In the genomic region with DNA sequence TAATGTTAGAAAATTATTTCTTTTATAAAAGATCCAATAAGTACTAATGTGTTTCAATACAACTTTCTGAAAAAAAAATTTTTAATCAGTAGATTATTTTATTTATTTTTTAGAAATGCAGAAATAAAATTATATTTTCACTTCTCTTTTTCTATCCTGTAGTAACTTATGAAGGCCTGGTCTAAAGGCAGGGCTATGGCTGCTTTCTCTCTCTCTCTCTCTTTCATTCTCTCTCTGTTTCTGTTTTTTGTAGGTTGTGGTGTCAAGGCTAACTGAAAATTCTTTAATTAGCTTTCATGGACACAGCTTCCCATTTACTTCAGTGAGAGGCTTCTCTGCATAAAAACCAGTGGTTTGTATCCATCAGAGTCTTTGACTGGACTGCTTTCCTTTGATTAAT, we compare ENCODE assay signal across 22 cellular contexts. TPM values are rescaled to one million over a fixed set of nuclear protein-coding genes. Genes with fewer than 3 reads are reported as not detected.
DNase-seq lines count a peak whose midpoint lies in the region; ATAC-seq and TF ChIP-seq lines count a peak whose summit lies in the region.
"Had no signal": no experiment of that assay in that cellular context is flagged by ENCODE, and none has a peak within 500 bp of the region (broad histone marks: within the 10 kb centered on the region; RNA-seq: fewer than 3 reads in every experiment).

No MANE protein-coding gene starts in this region.

- no peak for DNase-seq in cardiac muscle cell (ENCODE audit: low read depth in 1 of 2, low spot score in 1 of 2)
- no peak for DNase-seq in cardiac septum (ENCODE audit: low spot score)
- DNase-seq in NOMO-1 treated with dmso at 0.1 percent for 144 hours (lab: John Stamatoyannopoulos, UW; ENCODE audit: unreplicated experiment) = peak; percentile 47
- no peak for DNase-seq in left cardiac atrium
- DNase-seq in activated effector memory CD4-positive, alpha-beta T cell treated with Interleukin-2 at 50 U/mL for 16 hours = no peak
- DNase-seq: 8988T; activated CD4-positive, alpha-beta memory T cell treated with anti-CD3 and anti-CD28 coated beads, Interleukin-2, amount 10 ng/mL, durations not matched to agents 7 days and 5 days; CD4-positive, alpha-beta memory T cell; EL; foreskin keratinocyte; NCI-H1092; NCI-H226; OCI-M1 had no signal

- H3K4me3 ChIP-seq in cardiac muscle cell = no peak overlapping the region
- H3K4me3 ChIP-seq: suprapubic skin had no signal

- no peaks in the 10 kb centered on the region for H3K9me3 ChIP-seq in cardiac muscle cell (ENCODE audit: low read depth)
- H3K9me3 ChIP-seq: suprapubic skin had no signal

- H3K36me3 ChIP-seq in cardiac muscle cell = peaks cover 17% of the 10 kb centered on the region
- H3K36me3 ChIP-seq: suprapubic skin had no signal

- intact Hi-C loops in cardiac septum (cut with DNase I) (no loop called here), left cardiac atrium (cut with DNase I) (no loop called here)

- H3K27ac ChIP-seq in cardiac muscle cell = peak overlapping the region; percentile 97
- H3K27ac ChIP-seq: foreskin keratinocyte, suprapubic skin had no signal

- ATAC-seq in HG03103 (IDR thresholded peaks at IDR 0.05; ENCODE audit: low read depth, unreplicated experiment) (peak; percentile 60), GM19397 (IDR thresholded peaks at IDR 0.05; ENCODE audit: unreplicated experiment) (no peak), left cardiac atrium (no peak), GM21515 (IDR thresholded peaks at IDR 0.05; ENCODE audit: unreplicated experiment) (no peak)
- ATAC-seq: activated T-helper 17 cell treated with anti-CD3 and anti-CD28 coated beads, Interleukin-2, amount 50 U/mL, for 72 hours; foreskin keratinocyte; HepG2; natural killer cell treated with Interleukin-12 subunit alpha and Interleukin-12 subunit beta and Interleukin-15 and Interleukin-18, amount 100 ng/mL, for 72 hours had no signal

- H3K27me3 ChIP-seq in cardiac muscle cell = no peaks in the 10 kb centered on the region

- no peak for TF ChIP-seq CTCF in cardiac muscle cell (IDR thresholded peaks at IDR 0.05; ENCODE audit: low read depth, low read length)

- H3K4me1 ChIP-seq in cardiac muscle cell (ENCODE audit: low read depth) = peaks cover 56% of the 10 kb centered on the region
- H3K4me1 ChIP-seq: foreskin keratinocyte, suprapubic skin had no signal

RNA-seq across cellular contexts. Expression of gene LIX1, which starts 23.8 kb away (rescaled TPM):
- total RNA-seq in cardiac muscle cell (68.1 and 108 TPM in 2 replicates), cardiac septum (not detected), left cardiac atrium (under 1 TPM; 0.15 to 0.16 TPM)
- polyA plus RNA-seq in cardiac muscle cell = 80.1 and 96.0 TPM in 2 replicates
- total RNA-seq: activated CD4-positive, alpha-beta memory T cell treated with anti-CD3 and anti-CD28 coated beads, Interleukin-2, amount 10 ng/mL, durations not matched to agents 7 days and 5 days; activated T-helper 17 cell treated with anti-CD3 and anti-CD28 coated beads, Interleukin-2, amount 50 U/mL, for 72 hours; CD4-positive, alpha-beta memory T cell; foreskin keratinocyte; HepG2; liver; natural killer cell treated with Interleukin-12 subunit alpha and Interleukin-12 subunit beta and Interleukin-15 and Interleukin-18, amount 100 ng/mL, for 72 hours; pulmonary artery endothelial cell had no signal
- polyA plus RNA-seq: CD4-positive, alpha-beta memory T cell; foreskin keratinocyte; HepG2; liver had no signal

Comparison
In these comparisons a context has a peak if more than half of its experiments do, and no peak if none do; other contexts are left out.
1. RNA of gene LIX1, which starts 23.8 kb away (total RNA-seq): 68.1 to 108 TPM in cardiac muscle cell; 0.15 to 0.16 TPM in left cardiac atrium and not detected in cardiac septum (single experiment); every median in the first group is over 10 times any median in the second.